In genomic region chr5:61582887-61583286, GRCh38 we compare ENCODE assay signal across 20 cellular contexts.
"Had no signal": no experiment of that assay in that cellular context is flagged by ENCODE, and none has a peak within 500 bp of the region (broad histone marks: within the 10 kb centered on the region; RNA-seq: fewer than 3 reads in every experiment).

No MANE protein-coding gene starts in this region.

- H3K27me3 Mint-ChIP-seq: progenitor cell of endocrine pancreas had no signal

- H3K4me3 ChIP-seq: colonic mucosa, heart left ventricle, ovary, spleen, tibial artery had no signal

- H3K9me3 Mint-ChIP-seq: stimulated activated naive CD8-positive, alpha-beta T cell treated with anti-CD3 and anti-CD28 coated beads, Interleukin-15, Interleukin-2, amounts not matched to agents 100 ng/mL and 50 ng/mL, for 24 hours had no signal

- H3K36me3 ChIP-seq: colonic mucosa, heart left ventricle, ovary, spleen, tibial artery had no signal

- H3K4me1 ChIP-seq: colonic mucosa, tibial artery had no signal

- H3K27ac ChIP-seq: colonic mucosa, ovary, tibial artery had no signal

- H3K36me3 Mint-ChIP-seq: stimulated activated memory B cell treated with anti-CD40 and anti-IgM and Interleukin-4, amounts not matched to agents 10 μg/mL and 1 μg/mL and 100 μg/mL, for 72 hours had no signal

- H3K4me3 Mint-ChIP-seq: endodermal cell; stimulated activated memory B cell treated with anti-CD40 and anti-IgM and Interleukin-4, amounts not matched to agents 10 μg/mL and 1 μg/mL and 100 μg/mL, for 72 hours; stimulated activated naive CD8-positive, alpha-beta T cell treated with anti-CD3 and anti-CD28 coated beads, Interleukin-15, Interleukin-2, amounts not matched to agents 100 ng/mL and 50 ng/mL, for 24 hours had no signal

- H3K9me3 ChIP-seq: colonic mucosa, heart left ventricle, ovary, tibial artery had no signal

- DNase-seq: caudate nucleus; colonic mucosa; effector CD4-positive, alpha-beta T cell; endodermal cell; heart left ventricle; hippocampal formation; left colon; midbrain; nucleus accumbens; ovary; right cardiac atrium; spleen; stimulated activated CD4-positive, alpha-beta T cell treated with anti-CD3 and anti-CD28 coated beads, Interleukin-15, amount 100 ng/mL, for 24 hours; stimulated activated CD4-positive, alpha-beta T cell treated with anti-CD3 and anti-CD28 coated beads, Interleukin-1b, Interleukin-23, amount 100 ng/mL, for 48 hours; stimulated activated CD4-positive, alpha-beta T cell treated with anti-CD3 and anti-CD28 coated beads, Interleukin-4, amount 100 ng/mL, for 24 hours; tibial artery had no signal

- H3K27ac Mint-ChIP-seq: endodermal cell; progenitor cell of endocrine pancreas; stimulated activated memory B cell treated with anti-CD40 and anti-IgM and Interleukin-4, amounts not matched to agents 10 μg/mL and 1 μg/mL and 100 μg/mL, for 72 hours; stimulated activated naive CD8-positive, alpha-beta T cell treated with anti-CD3 and anti-CD28 coated beads, Interleukin-15, Interleukin-2, amounts not matched to agents 100 ng/mL and 50 ng/mL, for 24 hours had no signal

- ATAC-seq: esophagus mucosa; left colon; right cardiac atrium; stimulated activated memory B cell treated with anti-CD40 and anti-IgM and Interleukin-4, amounts not matched to agents 10 μg/mL and 1 μg/mL and 100 μg/mL, for 72 hours had no signal

- H3K4me1 Mint-ChIP-seq: endodermal cell; stimulated activated memory B cell treated with anti-CD40 and anti-IgM and Interleukin-4, amounts not matched to agents 10 μg/mL and 1 μg/mL and 100 μg/mL, for 72 hours had no signal

- H3K27me3 ChIP-seq: colonic mucosa, heart left ventricle, ovary, tibial artery had no signal
